Comparison of ENCODE assay signal across 6 cellular contexts in the genomic region with DNA sequence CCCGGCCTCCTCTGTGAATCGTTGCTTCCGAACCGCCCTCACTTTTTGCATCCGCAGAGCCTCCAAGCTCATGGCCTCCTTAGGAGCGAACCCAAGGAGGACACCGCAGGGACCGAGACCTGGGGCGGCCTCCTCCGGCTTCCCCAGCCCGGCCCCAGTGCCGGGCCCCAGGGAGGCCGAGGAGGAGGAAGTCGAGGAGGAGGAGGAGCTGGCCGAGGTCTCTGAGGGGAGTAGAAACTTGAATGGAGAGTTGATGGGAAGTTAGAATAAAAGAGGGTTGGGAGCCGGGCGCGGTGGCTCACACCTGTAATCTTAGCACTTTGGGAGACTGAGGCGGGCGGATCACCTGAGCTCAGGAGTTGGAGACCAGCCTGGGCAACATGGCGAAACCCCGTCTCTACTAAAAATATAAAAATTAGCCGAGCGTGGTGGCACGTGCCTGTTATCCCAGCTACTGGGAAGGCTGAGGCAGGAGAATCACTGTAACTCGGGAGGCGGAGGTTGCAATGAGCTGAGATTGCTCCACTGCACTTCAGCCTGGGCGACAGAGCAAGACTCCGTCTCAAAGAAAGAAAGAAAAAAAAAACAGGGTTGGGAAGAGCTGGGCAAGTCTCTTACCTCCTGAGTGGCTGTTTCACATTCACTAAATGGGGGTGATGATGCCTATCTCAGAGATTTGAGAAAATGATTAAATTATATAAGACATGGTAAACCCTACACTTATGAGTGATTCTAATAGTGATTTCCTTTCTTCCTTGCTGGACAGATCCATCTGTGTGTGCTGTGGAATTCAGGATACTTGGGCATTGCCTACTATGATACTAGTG. TPM values are rescaled to one million over a fixed set of nuclear protein-coding genes. Genes with fewer than 3 reads are reported as not detected.
DNase-seq lines count a peak whose midpoint lies in the region; ATAC-seq, FAIRE-seq and TF ChIP-seq lines count a peak whose summit lies in the region.

No MANE protein-coding gene starts in this region.

- H3K4me3 ChIP-seq in K562 = peak overlapping the region; percentile 64

- H3K27me3 Mint-ChIP-seq in natural killer cell (ENCODE audit: low read depth in 2 of 2) = no peaks in the 10 kb centered on the region

- DNase-seq in NCI-H1436 (lab: John Stamatoyannopoulos, UW) (peak; percentile 42), NCI-H1436 treated with DMSO at 0.1 percent for 48 hours (lab: John Stamatoyannopoulos, UW) (no peak), K562 (ENCODE audit: extremely low read depth in 1 of 4, low spot score in 3 of 4) (peak in 2 of 4 experiments; percentile 67 to 74), natural killer cell (no peak), HTR-8/SVneo (ENCODE audit: insufficient read length, low spot score) (no peak)

- 7% methylated on average over 29 of the region's 29 CpGs for WGBS in K562 (ENCODE audit: insufficient coverage, low coverage, missing lambda C conversion rate)

- ATAC-seq in K562 = peak; percentile 2
- peak in 1 of 3 donors; percentile 5 for ATAC-seq in natural killer cell
- ATAC-seq in GM21360 (IDR thresholded peaks at IDR 0.05; ENCODE audit: unreplicated experiment) = no peak

- peaks cover 56 to 63% of the 10 kb centered on the region in 2 experiments for H3K4me1 ChIP-seq in K562 (replicated peaks in 1 of 2; ENCODE audit: control insufficient read depth in 2 of 2, insufficient read depth in 2 of 2, low read length in 2 of 2)

- POLR2A ChIA-PET in K562 (lab: Yijun Ruan, JAX) = interaction anchor here (0.6 to 13.1 kb wide), 20 partner anchors 9 to 1855 kb away, joined by 3 to 236 read pairs (median 20); a partner anchor contains a TSS

- peak overlapping the region; percentile 92 to 99 for H3K9ac ChIP-seq in K562 (ENCODE audit: insufficient read depth in 1 of 2, low read depth in 2 of 2, low read length in 2 of 2)

- H3K27ac Mint-ChIP-seq in natural killer cell = peak overlapping the region; percentile 91 to 99

- no peaks in the 10 kb centered on the region for H3K9me3 Mint-ChIP-seq in natural killer cell

- no peaks in the 10 kb centered on the region for H3K36me3 Mint-ChIP-seq in natural killer cell

- TF ChIP-seq CTCF in K562 (IDR thresholded peaks at IDR 0.05 in 2 of 3, conservative IDR thresholded peaks at IDR 0.05 in 1 of 3; ENCODE audit: insufficient read depth in 2 of 3, low read depth in 1 of 3, low read length in 3 of 3) = no peak
- no peak for TF ChIP-seq CTCF in natural killer cell (IDR thresholded peaks at IDR 0.05)

- peaks cover 52 to 63% of the 10 kb centered on the region in 2 donors for H3K4me1 Mint-ChIP-seq in natural killer cell

- peaks cover 61% of the 10 kb centered on the region for H3K79me2 ChIP-seq in K562 (ENCODE audit: control insufficient read depth, insufficient read depth, low read length)

- intact Hi-C loops in K562 (cut with micrococcal nuclease) = no loop called here
- intact Hi-C loops in natural killer cell (cut with micrococcal nuclease) = no loop called here

- CTCF ChIA-PET in K562 (lab: Yijun Ruan, JAX; ENCODE audit: low intra/inter-chr PET ratio) = no interaction called here

- peak; percentile 2; the same call in 1 of the 2 replicates for TF ChIP-seq POLR2A in K562 (conservative IDR thresholded peaks at IDR 0.05)

- TF ChIP-seq RAD21 in K562 (CRISPR knock-in tag; conservative IDR thresholded peaks at IDR 0.05 in 1 of 2, IDR thresholded peaks at IDR 0.05 in 1 of 2) = 0 out of 4 replicates have a peak, but pooled peaks of 1 of the 2 experiments have one; percentile 1

- TF ChIP-seq EP300 in K562 (IDR thresholded peaks at IDR 0.05; ENCODE audit: low read length) = no peak

- peak overlapping the region; percentile 93 for H3K4me2 ChIP-seq in K562 (ENCODE audit: insufficient read depth, low read length)

- FAIRE-seq in K562 (lab: Jason Lieb, UNC) (no peak), HTR-8/SVneo (lab: Jason Lieb, UNC) (no peak)

- peak overlapping the region; percentile 95 for H3K27ac ChIP-seq in K562 (ENCODE audit: extremely low read depth, low read depth, low read length)

- in situ Hi-C loops in K562 (cut with MboI) = no loop called here

- peak overlapping the region; percentile 77 for H2AFZ ChIP-seq in K562 (ENCODE audit: low read depth, low read length)

- H3K36me3 ChIP-seq in K562 (ENCODE audit: control insufficient read depth, insufficient read depth, low read length) = peaks cover 49% of the 10 kb centered on the region

- H3K9me1 ChIP-seq in K562 (ENCODE audit: control insufficient read depth, insufficient read depth, low read length) = no peaks in the 10 kb centered on the region

- no TSS peak for BruUV-seq in K562 (replicated peaks; lab: Mats Ljungman, UMichigan)

- no peaks in the 10 kb centered on the region for H3K9me3 ChIP-seq in K562 (replicated peaks; ENCODE audit: control insufficient read depth, insufficient read depth, low read depth, low read length)

- H3K27me3 ChIP-seq in K562 (ENCODE audit: control insufficient read depth in 2 of 2, insufficient read depth in 2 of 2, low read length in 2 of 2) = no peaks in the 10 kb centered on the region

- 0 out of 2 replicates have a peak, but pooled peaks cover under 1% of the 10 kb centered on the region for H4K20me1 ChIP-seq in K562 (replicated peaks; ENCODE audit: control insufficient read depth, insufficient read depth, low read length)

- peak overlapping the region; percentile 97 for H3K4me3 Mint-ChIP-seq in natural killer cell

RNA-seq across cellular contexts. Expression of a gene that starts 0.8 kb away (rescaled TPM):
- total RNA-seq in K562 (2011; cell fraction: chromatin; rRNA removed; ENCODE audit: low replicate concordance) = 1,865 and 2,284 TPM in 2 replicates
- 827 and 897 TPM in 2 replicates for total RNA-seq in K562 (2011; cell fraction: nucleolus; rRNA removed)
- total RNA-seq in K562 (2011; cell fraction: nucleoplasm; rRNA removed) = 1,204 and 1,437 TPM in 2 replicates
- total RNA-seq in K562 (2014; rRNA removed) (21.1 and 34.7 TPM in 2 replicates), K562 (2014; rRNA removed; fragmentation: Illumina TruSeq; extraction: Trizol) (46.6 and 47.6 TPM in 2 replicates), K562 (2015; rRNA removed; fragmentation: Illumina TruSeq; extraction: Trizol) (34.3 and 37.9 TPM in 2 replicates), K562 (2021) (75.4 and 82.7 TPM in 2 replicates), natural killer cell (10 to 100 TPM; 28.2 to 44.6 (median 43.7) TPM)
- polyA plus RNA-seq in K562 (2011; rRNA removed) (104 and 202 TPM in 2 replicates), K562 (2014; fragmentation: Illumina TruSeq; extraction: Trizol) (52.5 and 52.8 TPM in 2 replicates), K562 (2014; fragmentation: Nextera tagmentation; extraction: Ambion mirVana) (10 to 100 TPM; 12.5 to 14.0 TPM), K562 (2014; rRNA removed) (80.2 and 84.7 TPM in 2 replicates)
- polyA plus RNA-seq in K562 (2011; cell fraction: cytosol; rRNA removed) = 42.0 and 70.8 TPM in 2 replicates
- 1,103 and 1,564 TPM in 2 replicates for polyA plus RNA-seq in K562 (2011; cell fraction: nucleus; rRNA removed)
- 30.9 and 84.7 TPM in 2 replicates for polyA plus RNA-seq in K562 (2012)
- polyA minus RNA-seq in K562 (2011; rRNA and poly(A)+ RNA removed) = 112 and 145 TPM in 2 replicates
- 40.0 and 59.2 TPM in 2 replicates for polyA minus RNA-seq in K562 (2011; cell fraction: cytosol; rRNA and poly(A)+ RNA removed)
- polyA minus RNA-seq in K562 (2011; cell fraction: nucleus; rRNA and poly(A)+ RNA removed) = 239 and 424 TPM in 2 replicates

RNA-seq across cellular contexts. Expression of a gene that starts 4.3 kb away (rescaled TPM):
- 323 and 864 TPM in 2 replicates for total RNA-seq in K562 (2011; cell fraction: chromatin; rRNA removed; ENCODE audit: low replicate concordance)
- 1,156 and 1,371 TPM in 2 replicates for total RNA-seq in K562 (2011; cell fraction: nucleolus; rRNA removed)
- total RNA-seq in K562 (2011; cell fraction: nucleoplasm; rRNA removed) = 762 and 847 TPM in 2 replicates
- total RNA-seq in K562 (2014; rRNA removed) (1,815 and 2,459 TPM in 2 replicates), K562 (2014; rRNA removed; fragmentation: Illumina TruSeq; extraction: Trizol) (1,777 and 1,808 TPM in 2 replicates), K562 (2015; rRNA removed; fragmentation: Illumina TruSeq; extraction: Trizol) (1,968 and 1,998 TPM in 2 replicates), K562 (2021) (1,487 and 1,494 TPM in 2 replicates), natural killer cell (100 to 1,000 TPM; 348 to 363 (median 355) TPM)
- polyA plus RNA-seq in K562 (2011; rRNA removed) (1,850 and 2,419 TPM in 2 replicates), K562 (2014; fragmentation: Illumina TruSeq; extraction: Trizol) (2,238 and 2,336 TPM in 2 replicates), K562 (2014; fragmentation: Nextera tagmentation; extraction: Ambion mirVana) (1,000 to 10,000 TPM; 1,267 to 1,594 TPM), K562 (2014; rRNA removed) (1,650 and 1,824 TPM in 2 replicates)
- polyA plus RNA-seq in K562 (2011; cell fraction: cytosol; rRNA removed) = 2,072 and 2,650 TPM in 2 replicates
- polyA plus RNA-seq in K562 (2011; cell fraction: nucleus; rRNA removed) = 706 and 710 TPM in 2 replicates
- 1,359 and 2,108 TPM in 2 replicates for polyA plus RNA-seq in K562 (2012)
- 1,034 and 1,248 TPM in 2 replicates for polyA minus RNA-seq in K562 (2011; rRNA and poly(A)+ RNA removed)
- 611 and 812 TPM in 2 replicates for polyA minus RNA-seq in K562 (2011; cell fraction: cytosol; rRNA and poly(A)+ RNA removed)
- polyA minus RNA-seq in K562 (2011; cell fraction: nucleus; rRNA and poly(A)+ RNA removed) = 223 and 327 TPM in 2 replicates

RNA-seq across cellular contexts. Expression of a gene that starts 11.5 kb away (rescaled TPM):
- total RNA-seq in K562 (2011; cell fraction: chromatin; rRNA removed; ENCODE audit: low replicate concordance) = 32.6 and 90.1 TPM in 2 replicates
- total RNA-seq in K562 (2011; cell fraction: nucleolus; rRNA removed) = 71.7 and 82.4 TPM in 2 replicates
- total RNA-seq in K562 (2011; cell fraction: nucleoplasm; rRNA removed) = 58.1 and 66.3 TPM in 2 replicates
- total RNA-seq in K562 (2014; rRNA removed) = 45.4 and 59.1 TPM in 2 replicates
- 10.6 and 12.7 TPM in 2 replicates for total RNA-seq in K562 (2014; rRNA removed; fragmentation: Illumina TruSeq; extraction: Trizol)
- total RNA-seq in K562 (2015; rRNA removed; fragmentation: Illumina TruSeq; extraction: Trizol) = 32.3 and 34.6 TPM in 2 replicates
- total RNA-seq in K562 (2021) = 31.4 and 36.3 TPM in 2 replicates
- 21.4 and 30.4 TPM in 2 replicates for polyA plus RNA-seq in K562 (2011; rRNA removed)
- 43.7 and 63.5 TPM in 2 replicates for polyA plus RNA-seq in K562 (2011; cell fraction: cytosol; rRNA removed)
- polyA plus RNA-seq in K562 (2011; cell fraction: nucleus; rRNA removed) = 124 and 167 TPM in 2 replicates
- 54.5 and 69.9 TPM in 2 replicates for polyA plus RNA-seq in K562 (2012)
- polyA plus RNA-seq in K562 (2014; fragmentation: Illumina TruSeq; extraction: Trizol) = 15.6 and 29.3 TPM in 2 replicates
- 1 to 10 TPM; 1.8 to 3.4 TPM for polyA plus RNA-seq in K562 (2014; fragmentation: Nextera tagmentation; extraction: Ambion mirVana)
- 36.2 and 42.1 TPM in 2 replicates for polyA plus RNA-seq in K562 (2014; rRNA removed)
- 3.4 and 4.6 TPM in 2 replicates for polyA minus RNA-seq in K562 (2011; rRNA and poly(A)+ RNA removed)
- polyA minus RNA-seq in K562 (2011; cell fraction: cytosol; rRNA and poly(A)+ RNA removed) = 9.1 and 12.9 TPM in 2 replicates
- 21.1 and 26.4 TPM in 2 replicates for polyA minus RNA-seq in K562 (2011; cell fraction: nucleus; rRNA and poly(A)+ RNA removed)
- 10 to 100 TPM; 22.3 to 36.1 (median 24.6) TPM for total RNA-seq in natural killer cell

RNA-seq across cellular contexts. Expression of a gene that starts 17.4 kb away (rescaled TPM):
- 0.23 and 0.79 TPM in 2 replicates for total RNA-seq in K562 (2011; cell fraction: chromatin; rRNA removed; ENCODE audit: low replicate concordance)
- 0.79 and 0.83 TPM in 2 replicates for total RNA-seq in K562 (2011; cell fraction: nucleolus; rRNA removed)
- total RNA-seq in K562 (2011; cell fraction: nucleoplasm; rRNA removed) = 0.73 and 1.4 TPM in 2 replicates
- total RNA-seq in K562 (2014; rRNA removed) (0.45 TPM in 1 of 2 replicates, not detected in the other), K562 (2014; rRNA removed; fragmentation: Illumina TruSeq; extraction: Trizol) (0.11 and 0.13 TPM in 2 replicates), K562 (2015; rRNA removed; fragmentation: Illumina TruSeq; extraction: Trizol) (0.14 TPM in 1 of 2 replicates, not detected in the other), K562 (2021) (0.47 and 0.75 TPM in 2 replicates), natural killer cell (10 to 100 TPM in 2 of 3 donors, 1 to 10 TPM in 1; 9.4 to 19.0 (median 12.8) TPM)
- polyA plus RNA-seq in K562 (2011; rRNA removed) (0.24 and 0.30 TPM in 2 replicates), K562 (2014; fragmentation: Illumina TruSeq; extraction: Trizol) (0.75 and 0.77 TPM in 2 replicates), K562 (2014; fragmentation: Nextera tagmentation; extraction: Ambion mirVana) (under 1 TPM; 0.15 to 0.32 TPM), K562 (2014; rRNA removed) (0.27 and 1.2 TPM in 2 replicates)
- 0.36 and 0.44 TPM in 2 replicates for polyA plus RNA-seq in K562 (2011; cell fraction: cytosol; rRNA removed)
- 0.80 and 2.1 TPM in 2 replicates for polyA plus RNA-seq in K562 (2011; cell fraction: nucleus; rRNA removed)
- 0.73 and 1.2 TPM in 2 replicates for polyA plus RNA-seq in K562 (2012)
- 0.18 TPM in 1 of 2 replicates, not detected in the other for polyA minus RNA-seq in K562 (2011; rRNA and poly(A)+ RNA removed)
- 0.48 TPM in 1 of 2 replicates, not detected in the other for polyA minus RNA-seq in K562 (2011; cell fraction: cytosol; rRNA and poly(A)+ RNA removed)
- polyA minus RNA-seq in K562 (2011; cell fraction: nucleus; rRNA and poly(A)+ RNA removed) = 0.33 and 0.40 TPM in 2 replicates

RNA-seq across cellular contexts. Expression of a gene that starts 19.1 kb away (rescaled TPM):
- 2.3 and 4.9 TPM in 2 replicates for total RNA-seq in K562 (2011; cell fraction: chromatin; rRNA removed; ENCODE audit: low replicate concordance)
- total RNA-seq in K562 (2011; cell fraction: nucleolus; rRNA removed) = 1.8 and 2.0 TPM in 2 replicates
- total RNA-seq in K562 (2011; cell fraction: nucleoplasm; rRNA removed) = 3.0 and 6.3 TPM in 2 replicates
- total RNA-seq in K562 (2014; rRNA removed) (not detected in 2 replicates), K562 (2014; rRNA removed; fragmentation: Illumina TruSeq; extraction: Trizol) (not detected in 2 replicates), K562 (2015; rRNA removed; fragmentation: Illumina TruSeq; extraction: Trizol) (not detected in 2 replicates), K562 (2021) (0.20 TPM in 1 of 2 replicates, not detected in the other), natural killer cell (not detected)
- polyA plus RNA-seq in K562 (2011; rRNA removed) (0.20 and 0.35 TPM in 2 replicates), K562 (2014; fragmentation: Illumina TruSeq; extraction: Trizol) (0.33 TPM in 1 of 2 replicates, not detected in the other), K562 (2014; fragmentation: Nextera tagmentation; extraction: Ambion mirVana) (under 1 TPM in 1 of 2 experiments, not detected in 1; 0.06 TPM), K562 (2014; rRNA removed) (0.09 TPM in 1 of 2 replicates, not detected in the other)
- polyA plus RNA-seq in K562 (2011; cell fraction: cytosol; rRNA removed) = 0.32 and 0.40 TPM in 2 replicates
- polyA plus RNA-seq in K562 (2011; cell fraction: nucleus; rRNA removed) = 2.0 and 2.1 TPM in 2 replicates
- 0.14 and 0.48 TPM in 2 replicates for polyA plus RNA-seq in K562 (2012)
- not detected in 2 replicates for polyA minus RNA-seq in K562 (2011; rRNA and poly(A)+ RNA removed)
- polyA minus RNA-seq in K562 (2011; cell fraction: cytosol; rRNA and poly(A)+ RNA removed) = not detected in 2 replicates
- polyA minus RNA-seq in K562 (2011; cell fraction: nucleus; rRNA and poly(A)+ RNA removed) = 0.54 and 0.56 TPM in 2 replicates
